In genomic region chr5:115374057-115374775, GRCh38 we compare ENCODE assay signal across 2 cellular contexts.
TF ChIP-seq lines count a peak whose summit lies in the region.

No MANE protein-coding gene starts in this region.

TF ChIP-seq in IMR-90, 13 proteins besides CTCF, POLR2A, EP300 and RAD21 (continued from another document):
- TF ChIP-seq MAFK (IDR thresholded peaks at IDR 0.05; ENCODE audit: low read depth, low read length), result no peak
- TF ChIP-seq RFX5 (IDR thresholded peaks at IDR 0.05; ENCODE audit: low read depth, low read length), result no peak
- no peak for TF ChIP-seq CHD1 (IDR thresholded peaks at IDR 0.05; ENCODE audit: low read depth, low read length)
- TF ChIP-seq BHLHE40 (IDR thresholded peaks at IDR 0.05; ENCODE audit: low read depth, low read length), result no peak
- no peak for TF ChIP-seq MAZ (IDR thresholded peaks at IDR 0.05; ENCODE audit: borderline replicate concordance, low read depth, low read length)
- TF ChIP-seq CEBPB (IDR thresholded peaks at IDR 0.05; ENCODE audit: low read depth, low read length), result no peak
- TF ChIP-seq USF2 (IDR thresholded peaks at IDR 0.05; ENCODE audit: low read depth, low read length), result no peak

TF ChIP-seq in liver, 16 proteins besides CTCF, POLR2A, EP300 and RAD21 (continued from another document):
- no peak for TF ChIP-seq ZBTB33 (IDR thresholded peaks at IDR 0.05)
TF ChIP-seq in liver: peak in this region for 0.
